Comparison of ENCODE assay signal across 29 cellular contexts in genomic region chr15:74824976-74825375, GRCh38. TPM values are rescaled to one million over a fixed set of nuclear protein-coding genes. Genes with fewer than 3 reads are reported as not detected.
"Had no signal": no experiment of that assay in that cellular context is flagged by ENCODE, and none has a peak within 500 bp of the region (broad histone marks: within the 10 kb centered on the region; RNA-seq: fewer than 3 reads in every experiment).

No MANE protein-coding gene starts in this region.

- DNase-seq: activated CD4-positive, alpha-beta memory T cell treated with anti-CD3 and anti-CD28 coated beads, Interleukin-2, amount 10 ng/mL, durations not matched to agents 7 days and 5 days; activated CD4-positive, alpha-beta T cell treated with anti-CD3 and anti-CD28 coated beads for 1 hour; activated CD4-positive, alpha-beta T cell treated with anti-CD3 and anti-CD28 coated beads for 4 hours; activated CD4-positive, alpha-beta T cell treated with anti-CD3 and anti-CD28 coated beads, Interleukin-2, amount 10 ng/mL, durations not matched to agents 7 days and 5 days; activated CD4-positive, alpha-beta T cell treated with anti-CD3 and anti-CD28 coated beads, Interleukin-2, amount 50 U/mL, for 4 hours; activated CD8-positive, alpha-beta memory T cell treated with anti-CD3 and anti-CD28 coated beads, Interleukin-2, amount 50 U/mL, for 48 hours; activated gamma-delta T cell; activated naive CD4-positive, alpha-beta T cell; activated naive CD4-positive, alpha-beta T cell treated with anti-CD3 and anti-CD28 coated beads, Interleukin-2, amount 10 ng/mL, durations not matched to agents 7 days and 5 days; activated naive CD8-positive, alpha-beta T cell treated with anti-CD3 and anti-CD28 coated beads, Interleukin-2, amount 10 ng/mL, durations not matched to agents 7 days and 5 days; activated T-cell treated with anti-CD3 and anti-CD28 coated beads for 4 hours; activated T-cell treated with anti-CD3 and anti-CD28 coated beads, Interleukin-2, amount 50 U/mL, for 24 hours; activated T-cell treated with anti-CD3 and anti-CD28 coated beads, Interleukin-2, amount 50 U/mL, for 72 hours; brain microvascular endothelial cell; dorsolateral prefrontal cortex; effector memory CD8-positive, alpha-beta T cell; erythroblast; foreskin keratinocyte; gastrocnemius medialis; heart right ventricle; T-helper 2 cell had no signal

- H3K4me3 ChIP-seq: ascending aorta, coronary artery, dorsolateral prefrontal cortex, esophagus muscularis mucosa, gastrocnemius medialis, heart right ventricle had no signal

- H3K4me3 Mint-ChIP-seq: activated CD4-positive, alpha-beta memory T cell treated with anti-CD3 and anti-CD28 coated beads, Interleukin-2, amount 10 ng/mL, durations not matched to agents 7 days and 5 days; activated CD4-positive, alpha-beta T cell treated with anti-CD3 and anti-CD28 coated beads, Interleukin-2, amount 10 ng/mL, durations not matched to agents 7 days and 5 days; activated naive CD4-positive, alpha-beta T cell treated with anti-CD3 and anti-CD28 coated beads, Interleukin-2, amount 10 ng/mL, durations not matched to agents 7 days and 5 days; activated naive CD8-positive, alpha-beta T cell treated with anti-CD3 and anti-CD28 coated beads, Interleukin-2, amount 10 ng/mL, durations not matched to agents 7 days and 5 days; activated T-cell treated with anti-CD3 and anti-CD28 coated beads, Interleukin-2, amount 50 U/mL, for 24 hours; activated T-cell treated with anti-CD3 and anti-CD28 coated beads, Interleukin-2, amount 50 U/mL, for 72 hours; central memory CD8-positive, alpha-beta T cell; dendritic cell treated with granulocyte-macrophage colony-stimulating factor and Interleukin-4, amounts not matched to agents 40 ng/mL and 50 ng/mL, for 4 days; effector memory CD8-positive, alpha-beta T cell; WTC11 had no signal

- H3K9me3 ChIP-seq: ascending aorta, esophagus muscularis mucosa, gastrocnemius medialis, heart right ventricle had no signal

- H3K27ac Mint-ChIP-seq: activated CD4-positive, alpha-beta memory T cell treated with anti-CD3 and anti-CD28 coated beads, Interleukin-2, amount 10 ng/mL, durations not matched to agents 7 days and 5 days; activated CD4-positive, alpha-beta T cell treated with anti-CD3 and anti-CD28 coated beads, Interleukin-2, amount 10 ng/mL, durations not matched to agents 7 days and 5 days; activated naive CD4-positive, alpha-beta T cell treated with anti-CD3 and anti-CD28 coated beads, Interleukin-2, amount 10 ng/mL, durations not matched to agents 7 days and 5 days; activated naive CD4-positive, alpha-beta T cell treated with anti-CD3 and anti-CD28 coated beads, Interleukin-2, amount 50 U/mL, for 72 hours; activated naive CD8-positive, alpha-beta T cell treated with anti-CD3 and anti-CD28 coated beads, Interleukin-2, amount 10 ng/mL, durations not matched to agents 7 days and 5 days; activated T-cell treated with anti-CD3 and anti-CD28 coated beads, Interleukin-2, amount 50 U/mL, for 24 hours; activated T-cell treated with anti-CD3 and anti-CD28 coated beads, Interleukin-2, amount 50 U/mL, for 72 hours; dendritic cell treated with granulocyte-macrophage colony-stimulating factor and Interleukin-4, amounts not matched to agents 40 ng/mL and 50 ng/mL, for 4 days; effector memory CD8-positive, alpha-beta T cell; WTC11 had no signal

- H3K4me1 Mint-ChIP-seq: activated naive CD8-positive, alpha-beta T cell treated with anti-CD3 and anti-CD28 coated beads, Interleukin-2, amount 10 ng/mL, durations not matched to agents 7 days and 5 days had no signal

- H3K4me1 ChIP-seq: ascending aorta, foreskin keratinocyte, gastrocnemius medialis had no signal

- H3K9me3 Mint-ChIP-seq: activated CD4-positive, alpha-beta memory T cell treated with anti-CD3 and anti-CD28 coated beads, Interleukin-2, amount 10 ng/mL, durations not matched to agents 7 days and 5 days; activated CD4-positive, alpha-beta T cell treated with anti-CD3 and anti-CD28 coated beads, Interleukin-2, amount 10 ng/mL, durations not matched to agents 7 days and 5 days; activated naive CD4-positive, alpha-beta T cell treated with anti-CD3 and anti-CD28 coated beads, Interleukin-2, amount 10 ng/mL, durations not matched to agents 7 days and 5 days; activated naive CD4-positive, alpha-beta T cell treated with anti-CD3 and anti-CD28 coated beads, Interleukin-2, amount 50 U/mL, for 72 hours; activated naive CD8-positive, alpha-beta T cell treated with anti-CD3 and anti-CD28 coated beads, Interleukin-2, amount 10 ng/mL, durations not matched to agents 7 days and 5 days; activated T-cell treated with anti-CD3 and anti-CD28 coated beads, Interleukin-2, amount 50 U/mL, for 24 hours; activated T-cell treated with anti-CD3 and anti-CD28 coated beads, Interleukin-2, amount 50 U/mL, for 72 hours; central memory CD8-positive, alpha-beta T cell; dendritic cell treated with granulocyte-macrophage colony-stimulating factor and Interleukin-4, amounts not matched to agents 40 ng/mL and 50 ng/mL, for 4 days; effector memory CD8-positive, alpha-beta T cell; WTC11 had no signal

- FAIRE-seq: bronchial epithelial cell had no signal

- H3K36me3 Mint-ChIP-seq: activated naive CD4-positive, alpha-beta T cell treated with anti-CD3 and anti-CD28 coated beads, Interleukin-2, amount 10 ng/mL, durations not matched to agents 7 days and 5 days; activated naive CD4-positive, alpha-beta T cell treated with anti-CD3 and anti-CD28 coated beads, Interleukin-2, amount 50 U/mL, for 72 hours; activated naive CD8-positive, alpha-beta T cell treated with anti-CD3 and anti-CD28 coated beads, Interleukin-2, amount 10 ng/mL, durations not matched to agents 7 days and 5 days; WTC11 had no signal

- H3K36me3 ChIP-seq: ascending aorta, brain microvascular endothelial cell, esophagus muscularis mucosa, gastrocnemius medialis, heart right ventricle had no signal

- H3K27ac ChIP-seq: ascending aorta, brain microvascular endothelial cell, coronary artery, dorsolateral prefrontal cortex, esophagus muscularis mucosa, foreskin keratinocyte, gastrocnemius medialis, heart right ventricle had no signal

- ATAC-seq: activated naive CD4-positive, alpha-beta T cell treated with anti-CD3 and anti-CD28 coated beads, Interleukin-2, amount 50 U/mL, for 72 hours; activated T-cell treated with anti-CD3 and anti-CD28 coated beads, Interleukin-2, amount 50 U/mL, for 72 hours; effector memory CD8-positive, alpha-beta T cell; foreskin keratinocyte; gastrocnemius medialis; heart right ventricle; WTC11 had no signal

RNA-seq across cellular contexts. Expression of gene CPLX3, which starts 1.5 kb away (rescaled TPM):
- total RNA-seq: ascending aorta, bronchial epithelial cell, foreskin keratinocyte, gastrocnemius medialis had no signal
- polyA plus RNA-seq: foreskin keratinocyte had no signal

RNA-seq across cellular contexts. Expression of gene LMAN1L, which starts 12.3 kb away (rescaled TPM):
- total RNA-seq: ascending aorta, foreskin keratinocyte, gastrocnemius medialis, WTC11 had no signal
- polyA plus RNA-seq: foreskin keratinocyte had no signal
